In the genomic region with DNA sequence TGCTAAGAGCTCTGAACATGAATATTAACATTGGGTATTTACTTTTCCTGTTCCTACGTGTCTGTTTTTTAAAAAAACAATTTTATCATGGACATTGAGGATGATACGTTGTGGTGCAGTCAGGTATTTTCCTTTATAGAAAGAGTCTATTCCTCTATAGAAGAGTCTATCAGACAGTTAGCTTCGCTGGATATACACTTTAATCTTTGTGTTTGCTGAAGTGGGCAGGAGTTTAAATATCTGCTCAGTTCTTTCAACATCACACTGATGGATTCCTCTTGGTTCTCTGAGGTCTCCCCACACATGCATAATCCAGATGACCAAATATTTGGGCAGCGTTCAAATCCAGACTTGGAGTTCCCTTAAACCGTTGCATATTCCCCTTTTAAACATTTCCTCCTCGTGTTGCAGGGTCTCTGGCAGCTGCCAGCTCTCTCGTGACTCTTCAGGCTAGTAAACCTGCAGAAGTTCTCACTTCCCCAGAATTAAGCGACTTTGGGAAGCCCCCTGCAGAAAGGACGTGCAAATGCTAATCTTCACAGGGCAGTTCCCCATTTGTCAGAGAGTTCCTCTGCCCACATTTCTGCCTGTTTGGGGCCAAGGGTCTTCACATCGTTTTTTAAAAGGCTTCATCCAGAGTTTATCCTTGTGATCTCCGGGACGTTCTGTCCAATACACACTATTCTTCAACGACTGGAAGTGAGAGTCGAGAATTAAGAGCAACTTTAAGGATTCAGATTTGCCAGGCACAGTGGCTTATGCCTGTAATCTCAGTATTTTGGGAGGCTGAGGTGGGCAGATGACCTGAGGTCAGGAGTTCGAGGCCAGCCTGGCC, we compare ENCODE assay signal across 1 cellular context.
A peak's percentile ranks its signal among the peaks of the same experiment; 100 is the strongest.
TF ChIP-seq lines count a peak whose summit lies in the region.

No MANE protein-coding gene starts in this region.

TF ChIP-seq in GM12878, 131 proteins besides CTCF, POLR2A, EP300 and RAD21 (continued from another document):
- TF ChIP-seq, protein P1, sequence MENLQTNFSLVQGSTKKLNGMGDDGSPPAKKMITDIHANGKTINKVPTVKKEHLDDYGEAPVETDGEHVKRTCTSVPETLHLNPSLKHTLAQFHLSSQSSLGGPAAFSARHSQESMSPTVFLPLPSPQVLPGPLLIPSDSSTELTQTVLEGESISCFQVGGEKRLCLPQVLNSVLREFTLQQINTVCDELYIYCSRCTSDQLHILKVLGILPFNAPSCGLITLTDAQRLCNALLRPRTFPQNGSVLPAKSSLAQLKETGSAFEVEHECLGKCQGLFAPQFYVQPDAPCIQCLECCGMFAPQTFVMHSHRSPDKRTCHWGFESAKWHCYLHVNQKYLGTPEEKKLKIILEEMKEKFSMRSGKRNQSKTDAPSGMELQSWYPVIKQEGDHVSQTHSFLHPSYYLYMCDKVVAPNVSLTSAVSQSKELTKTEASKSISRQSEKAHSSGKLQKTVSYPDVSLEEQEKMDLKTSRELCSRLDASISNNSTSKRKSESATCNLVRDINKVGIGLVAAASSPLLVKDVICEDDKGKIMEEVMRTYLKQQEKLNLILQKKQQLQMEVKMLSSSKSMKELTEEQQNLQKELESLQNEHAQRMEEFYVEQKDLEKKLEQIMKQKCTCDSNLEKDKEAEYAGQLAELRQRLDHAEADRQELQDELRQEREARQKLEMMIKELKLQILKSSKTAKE (IDR thresholded peaks at IDR 0.05; ENCODE audit: low read depth, poor library complexity, severe bottlenecking), result peak; percentile 73
- TF ChIP-seq HCFC1 (IDR thresholded peaks at IDR 0.05; ENCODE audit: low read length), result no peak
